ENCODE assay signal across 19 cellular contexts in the genomic region with DNA sequence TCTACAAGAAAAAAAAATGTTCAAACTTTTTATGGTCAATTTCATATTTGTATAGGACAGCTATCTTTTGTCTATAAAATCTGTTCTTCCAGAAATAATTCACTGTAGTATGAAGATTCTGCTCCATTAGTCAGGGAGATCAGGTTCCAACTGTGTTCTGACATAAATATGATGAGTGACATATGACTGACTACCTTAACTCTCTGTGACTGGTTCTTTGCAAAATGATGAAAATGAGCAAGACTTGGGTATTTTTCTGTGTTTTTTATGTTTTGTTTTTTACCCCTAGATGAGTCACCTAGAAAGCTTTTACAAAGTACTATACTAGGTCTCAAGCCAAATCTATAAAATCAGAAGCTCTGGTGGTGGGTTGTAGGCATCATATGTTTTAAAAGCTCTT.
"Had no signal": no experiment of that assay in that cellular context is flagged by ENCODE, and none has a peak within 500 bp of the region (broad histone marks: within the 10 kb centered on the region; RNA-seq: fewer than 3 reads in every experiment).

No MANE protein-coding gene starts in this region.

- H3K27ac ChIP-seq: SJSA1, SK-N-MC had no signal

- H3K4me3 ChIP-seq: SJSA1, SK-N-MC had no signal

- H3K36me3 ChIP-seq: SJSA1 had no signal

- H3K27me3 ChIP-seq: SJSA1 had no signal

- H3K9me3 ChIP-seq: SJSA1 had no signal

- DNase-seq: KBM-7, MV-4-11, NCI-H1048, NCI-H1105, NCI-H1417 treated with DMSO at 0.1 percent for 48 hours, NCI-H146, NCI-H1694 treated with DMSO at 0.1 percent for 48 hours, NCI-H1930, NCI-H2081, NCI-H2107, NCI-H2227 treated with DMSO at 0.1 percent for 48 hours, NCI-H524, NCI-H526 treated with DMSO at 0.1 percent for 48 hours, NCI-H748 treated with DMSO at 0.1 percent for 48 hours, SIG-M5 had no signal

- ATAC-seq: Panc1, Right ventricle myocardium inferior had no signal
